ENCODE assay signal across 20 cellular contexts in the genomic region with DNA sequence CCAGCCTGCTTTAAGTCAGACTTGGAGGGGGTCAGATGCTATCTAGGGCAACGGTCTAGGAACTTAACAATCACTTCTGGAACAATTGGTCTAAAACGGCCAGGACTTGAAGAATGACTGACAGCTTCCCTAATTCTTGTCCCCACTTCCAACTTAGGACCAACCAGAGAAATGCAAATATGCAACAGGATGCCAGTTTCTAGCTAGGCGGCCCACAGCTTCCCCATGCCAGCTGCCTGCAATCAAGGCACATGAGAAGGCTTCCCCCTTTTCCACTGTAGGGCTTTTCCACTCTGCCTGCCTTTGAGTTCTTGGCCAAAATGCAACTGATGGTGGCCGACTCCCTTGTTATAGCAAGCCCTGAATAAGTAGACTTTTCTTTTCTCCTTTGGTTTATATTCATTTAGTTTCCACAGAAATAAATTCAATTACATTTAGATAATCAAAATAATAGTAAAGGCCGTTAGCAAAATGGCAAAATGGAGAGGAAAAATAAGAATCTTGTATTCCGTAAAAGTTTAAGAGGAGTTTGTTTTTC.
"Had no signal": no experiment of that assay in that cellular context is flagged by ENCODE, and none has a peak within 500 bp of the region (broad histone marks: within the 10 kb centered on the region; RNA-seq: fewer than 3 reads in every experiment).

No MANE protein-coding gene starts in this region.

- H3K9me3 ChIP-seq: ovary, stomach, thoracic aorta, transverse colon had no signal

- H3K36me3 ChIP-seq: esophagus muscularis mucosa, left ventricle myocardium inferior, ovary, stomach, thoracic aorta, transverse colon had no signal

- DNase-seq: effector memory CD8-positive, alpha-beta T cell; kidney; left cardiac atrium; left ventricle myocardium inferior; natural killer cell; ovary; right cardiac atrium; small intestine; stimulated activated CD4-positive, alpha-beta T cell treated with anti-CD3 and anti-CD28 coated beads, Interleukin-12 subunit alpha, Interleukin-12 subunit beta, amount 100 ng/mL, for 4 hours; stimulated activated naive CD4-positive, alpha-beta T cell; substantia nigra; transverse colon had no signal

- H3K27me3 ChIP-seq: esophagus muscularis mucosa, ovary, stomach, transverse colon had no signal

- H3K4me1 ChIP-seq: esophagus muscularis mucosa had no signal

- H3K4me3 ChIP-seq: esophagus muscularis mucosa, left ventricle myocardium inferior, ovary, stomach, thoracic aorta, transverse colon had no signal

- ATAC-seq: effector memory CD8-positive, alpha-beta T cell; left cardiac atrium; natural killer cell; right cardiac atrium had no signal

- H3K27ac Mint-ChIP-seq: dendritic cell treated with granulocyte-macrophage colony-stimulating factor and Interleukin-4, amounts not matched to agents 40 ng/mL and 50 ng/mL, for 4 days; effector memory CD8-positive, alpha-beta T cell; natural killer cell had no signal

- H3K27me3 Mint-ChIP-seq: dendritic cell treated with granulocyte-macrophage colony-stimulating factor and Interleukin-4, amounts not matched to agents 40 ng/mL and 50 ng/mL, for 4 days; effector memory CD8-positive, alpha-beta T cell had no signal

- H3K9me3 Mint-ChIP-seq: dendritic cell treated with granulocyte-macrophage colony-stimulating factor and Interleukin-4, amounts not matched to agents 40 ng/mL and 50 ng/mL, for 4 days; effector memory CD8-positive, alpha-beta T cell; natural killer cell had no signal

- H3K27ac ChIP-seq: epithelial cell of prostate, esophagus muscularis mucosa, left ventricle myocardium inferior, ovary, stomach, thoracic aorta, transverse colon had no signal

- FAIRE-seq: colon, kidney, small intestine, urothelium cell line had no signal

- H3K36me3 Mint-ChIP-seq: natural killer cell had no signal

- H3K4me1 Mint-ChIP-seq: neural crest cell had no signal

- H3K4me3 Mint-ChIP-seq: dendritic cell treated with granulocyte-macrophage colony-stimulating factor and Interleukin-4, amounts not matched to agents 40 ng/mL and 50 ng/mL, for 4 days; effector memory CD8-positive, alpha-beta T cell; natural killer cell; neural crest cell had no signal
